ENCODE assay signal across 13 cellular contexts in genomic region chr1:58183286-58183685, GRCh38.
DNase-seq lines count a peak whose midpoint lies in the region; ATAC-seq and TF ChIP-seq lines count a peak whose summit lies in the region.
"Had no signal": no experiment of that assay in that cellular context is flagged by ENCODE, and none has a peak within 500 bp of the region (broad histone marks: within the 10 kb centered on the region; RNA-seq: fewer than 3 reads in every experiment).

No MANE protein-coding gene starts in this region.

- no peak for ATAC-seq in natural killer cell treated with Interleukin-12 subunit alpha and Interleukin-12 subunit beta and Interleukin-15 and Interleukin-18, amount 100 ng/mL, for 72 hours
- ATAC-seq: CD8-positive, alpha-beta T cell; HCT116 had no signal

- H3K9me3 Mint-ChIP-seq in endodermal cell, result no peaks in the 10 kb centered on the region
- no peaks in the 10 kb centered on the region for H3K9me3 Mint-ChIP-seq in natural killer cell treated with Interleukin-12 subunit alpha and Interleukin-12 subunit beta and Interleukin-15 and Interleukin-18, amount 100 ng/mL, for 72 hours

- no peaks in the 10 kb centered on the region for H3K4me1 ChIP-seq in endodermal cell (ENCODE audit: control insufficient read depth, insufficient read depth, low read length)

- H3K4me3 Mint-ChIP-seq in endodermal cell, result no peak overlapping the region
- H3K4me3 Mint-ChIP-seq in natural killer cell treated with Interleukin-12 subunit alpha and Interleukin-12 subunit beta and Interleukin-15 and Interleukin-18, amount 100 ng/mL, for 72 hours, result no peak overlapping the region
- H3K4me3 Mint-ChIP-seq: CD14-positive monocyte; CD8-positive, alpha-beta T cell had no signal

- H3K27ac Mint-ChIP-seq in endodermal cell, result no peak overlapping the region
- H3K27ac Mint-ChIP-seq in natural killer cell treated with Interleukin-12 subunit alpha and Interleukin-12 subunit beta and Interleukin-15 and Interleukin-18, amount 100 ng/mL, for 72 hours, result no peak overlapping the region
- H3K27ac Mint-ChIP-seq: CD14-positive monocyte; CD8-positive, alpha-beta T cell had no signal

- H3K27me3 ChIP-seq in endodermal cell (ENCODE audit: control insufficient read depth, insufficient read depth, low read length, poor library complexity, severe bottlenecking), result no peaks in the 10 kb centered on the region

- H3K27ac ChIP-seq in endodermal cell (ENCODE audit: low read depth, low read length), result no peak overlapping the region
- H3K27ac ChIP-seq: GM23248 had no signal

- WGBS in endodermal cell (ENCODE audit: insufficient coverage in 1 of 2, insufficient read length in 1 of 2), 2 experiments, result 43 to 61% methylated on average over 1 to 2 of the region's 2 CpGs

- H3K27me3 Mint-ChIP-seq in endodermal cell (ENCODE audit: insufficient read depth), result no peaks in the 10 kb centered on the region
- peaks cover 3 to 10% of the 10 kb centered on the region in 2 donors for H3K27me3 Mint-ChIP-seq in natural killer cell treated with Interleukin-12 subunit alpha and Interleukin-12 subunit beta and Interleukin-15 and Interleukin-18, amount 100 ng/mL, for 72 hours

- H3K36me3 ChIP-seq in endodermal cell (ENCODE audit: control insufficient read depth, insufficient read depth, low read length), result no peaks in the 10 kb centered on the region

- no peak for TF ChIP-seq CTCF in LNCaP clone FGC (IDR thresholded peaks at IDR 0.05; ENCODE audit: control insufficient read depth, extremely low read depth, insufficient read depth)
- no peak for TF ChIP-seq CTCF in endodermal cell (conservative IDR thresholded peaks at IDR 0.05)
- no peak for TF ChIP-seq CTCF in GM10248 (IDR thresholded peaks at IDR 0.05; ENCODE audit: control extremely low read depth, extremely low read depth, low read depth, missing control alignments)

- no peak overlapping the region for H3K4me3 ChIP-seq in LNCaP clone FGC (ENCODE audit: low read depth, low read length)
- H3K4me3 ChIP-seq in endodermal cell (ENCODE audit: low read length), result peak overlapping the region; percentile 6
- H3K4me3 ChIP-seq: GM23248 had no signal

- POLR2A ChIA-PET in GM10248 (lab: Yijun Ruan, JAX), result no interaction called here

- DNase-seq in SIG-M5 treated with dmso at 0.1 percent for 504 hours (lab: John Stamatoyannopoulos, UW; ENCODE audit: unreplicated experiment), result peak; percentile 1
- DNase-seq in SIG-M5 (lab: John Stamatoyannopoulos, UW), result no peak
- peak; percentile 99 for DNase-seq in LNCaP clone FGC (ENCODE audit: low read depth)
- no peak for DNase-seq in endodermal cell
- no peak for DNase-seq in GM10248 (ENCODE audit: extremely low spot score)
- DNase-seq in natural killer cell treated with Interleukin-12 subunit alpha and Interleukin-12 subunit beta and Interleukin-15 and Interleukin-18, amount 100 ng/mL, for 72 hours (ENCODE audit: low spot score), result no peak
- DNase-seq: CD8-positive, alpha-beta T cell; COR-L47; DMS153; GF-D8; GM23248 had no signal

- no peaks in the 10 kb centered on the region for H3K9me3 ChIP-seq in endodermal cell (ENCODE audit: control insufficient read depth, low read length)

- no peak overlapping the region for H3K9ac ChIP-seq in endodermal cell (ENCODE audit: extremely low read depth, low read length, poor library complexity, severe bottlenecking)
- H3K9ac ChIP-seq: GM23248 had no signal

- CTCF ChIA-PET in GM10248 (lab: Yijun Ruan, JAX), result no interaction called here

- H3K4me1 Mint-ChIP-seq in endodermal cell, result peaks cover 15% of the 10 kb centered on the region
- no peaks in the 10 kb centered on the region for H3K4me1 Mint-ChIP-seq in natural killer cell treated with Interleukin-12 subunit alpha and Interleukin-12 subunit beta and Interleukin-15 and Interleukin-18, amount 100 ng/mL, for 72 hours (ENCODE audit: low read depth in 2 of 2)
- H3K4me1 Mint-ChIP-seq: CD14-positive monocyte had no signal

- no peaks in the 10 kb centered on the region for H3K36me3 Mint-ChIP-seq in endodermal cell (ENCODE audit: low read depth)
- peaks cover 6% of the 10 kb centered on the region for H3K36me3 Mint-ChIP-seq in natural killer cell treated with Interleukin-12 subunit alpha and Interleukin-12 subunit beta and Interleukin-15 and Interleukin-18, amount 100 ng/mL, for 72 hours
- H3K36me3 Mint-ChIP-seq: CD14-positive monocyte; CD8-positive, alpha-beta T cell had no signal

Comparison
In these comparisons a context has a peak if more than half of its experiments do, and no peak if none do; other contexts are left out.
1. DNase-seq: peak in SIG-M5 treated with dmso at 0.1 percent for 504 hours (single experiment) and LNCaP clone FGC (single experiment); none in SIG-M5 (single experiment), endodermal cell (single experiment), GM10248 (single experiment) and natural killer cell treated with Interleukin-12 subunit alpha and Interleukin-12 subunit beta and Interleukin-15 and Interleukin-18, amount 100 ng/mL, for 72 hours (single experiment).